8 cellular contexts compared by ENCODE assay signal in the genomic region with DNA sequence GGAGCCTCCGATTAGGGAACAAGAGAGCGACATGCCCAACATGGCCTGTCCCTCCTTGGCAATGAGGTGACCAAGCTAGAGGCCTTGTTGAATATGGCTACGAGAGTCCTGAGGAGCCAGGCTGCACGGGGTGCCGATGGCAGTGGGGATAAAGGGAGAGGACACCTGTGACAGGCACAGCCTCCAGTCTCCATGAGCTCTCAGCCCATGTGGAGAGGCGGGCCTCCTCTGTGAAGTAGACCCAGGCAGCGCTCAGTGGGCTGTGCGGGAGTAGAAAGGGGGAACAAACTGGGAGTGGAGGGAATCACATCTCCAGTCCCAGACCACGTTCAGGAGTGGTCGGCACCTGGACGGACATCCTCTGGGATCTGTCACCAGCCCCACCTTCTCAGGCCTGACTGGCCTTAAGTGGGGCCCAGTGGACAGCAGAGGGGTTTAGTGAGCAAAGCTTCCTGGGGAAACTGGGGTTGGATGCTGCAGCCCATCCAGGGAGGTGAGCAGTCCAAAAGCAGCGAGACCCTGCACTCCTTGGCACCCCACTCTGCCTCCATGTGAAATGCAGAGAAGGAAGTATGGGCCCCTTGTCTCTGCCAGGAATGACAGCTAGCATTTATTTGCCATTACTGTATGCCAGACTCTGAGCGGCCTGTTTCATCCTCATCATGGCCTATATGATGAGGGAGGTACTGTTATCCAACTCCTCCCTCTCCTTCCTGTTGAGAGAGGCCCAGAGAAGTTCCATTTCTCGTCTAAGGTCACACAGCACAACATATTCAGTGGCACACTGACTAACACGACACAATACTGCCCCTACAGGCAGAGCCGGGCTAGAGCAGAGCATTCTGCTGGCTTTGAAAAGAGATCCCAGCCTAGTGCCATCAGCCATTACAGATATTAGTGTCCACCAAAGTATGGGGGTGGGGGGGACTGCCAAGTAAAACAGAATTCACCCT. TPM values are rescaled to one million over a fixed set of nuclear protein-coding genes. Genes with fewer than 3 reads are reported as not detected.
A peak's percentile ranks its signal among the peaks of the same experiment; 100 is the strongest.
DNase-seq lines count a peak whose midpoint lies in the region; ATAC-seq and TF ChIP-seq lines count a peak whose summit lies in the region.

No MANE protein-coding gene starts in this region.

- CTCF ChIA-PET in activated naive CD4-positive, alpha-beta T cell treated with anti-CD3 and anti-CD28 coated beads, Interleukin-2, amount 10 ng/mL, durations not matched to agents 7 days and 5 days (lab: Charles Lee) = interaction anchor here (0.7 to 9.3 kb wide), 10 partner anchors 10 to 99 kb away, joined by 3 to 66 read pairs (median 4); a partner anchor contains a TSS

- no peaks in the 10 kb centered on the region for H3K36me3 ChIP-seq in aorta (ENCODE audit: control insufficient read depth in 1 of 2, insufficient read depth in 2 of 2, low read length in 1 of 2)

- H3K4me3 Mint-ChIP-seq in activated naive CD4-positive, alpha-beta T cell treated with anti-CD3 and anti-CD28 coated beads, Interleukin-2, amount 10 ng/mL, durations not matched to agents 7 days and 5 days = no peak overlapping the region
- no peak overlapping the region for H3K4me3 Mint-ChIP-seq in progenitor cell of endocrine pancreas (ENCODE audit: low read depth)

- peak; percentile 70 for ATAC-seq in aorta (ENCODE audit: low FRiP score)

- intact Hi-C loops in cardiac septum (cut with DNase I) (no loop called here), aorta (cut with DNase I) (no loop called here)

- DNase-seq in ELR (ENCODE audit: low read depth) (peak; percentile 85), HT1080 (ENCODE audit: low read depth) (peak; percentile 67), SHP77 treated with DMSO at 0.1 percent for 48 hours (lab: John Stamatoyannopoulos, UW) (peak; percentile 13), cardiac septum (ENCODE audit: low spot score) (peak; percentile 78), progenitor cell of endocrine pancreas (ENCODE audit: low spot score, unreplicated experiment) (no peak), aorta (peak; percentile 79 to 89), NCI-H2107 treated with DMSO at 0.1 percent for 48 hours (lab: John Stamatoyannopoulos, UW; ENCODE audit: unreplicated experiment) (no peak)
- peak; percentile 81 for DNase-seq in activated naive CD4-positive, alpha-beta T cell treated with anti-CD3 and anti-CD28 coated beads, Interleukin-2, amount 10 ng/mL, durations not matched to agents 7 days and 5 days

- H3K27me3 ChIP-seq in aorta (ENCODE audit: control insufficient read depth in 1 of 2, insufficient read depth in 2 of 2, low read length in 1 of 2) = no peaks in the 10 kb centered on the region

- no peaks in the 10 kb centered on the region for H3K9me3 Mint-ChIP-seq in activated naive CD4-positive, alpha-beta T cell treated with anti-CD3 and anti-CD28 coated beads, Interleukin-2, amount 10 ng/mL, durations not matched to agents 7 days and 5 days
- H3K9me3 Mint-ChIP-seq in progenitor cell of endocrine pancreas (ENCODE audit: low read depth) = no peaks in the 10 kb centered on the region

- no peak overlapping the region for H3K27ac ChIP-seq in aorta (ENCODE audit: low read depth in 1 of 2, low read length in 2 of 2)

- no peaks in the 10 kb centered on the region for H3K9me3 ChIP-seq in aorta (ENCODE audit: control insufficient read depth, low read length)

- no peak overlapping the region for H3K27ac Mint-ChIP-seq in activated naive CD4-positive, alpha-beta T cell treated with anti-CD3 and anti-CD28 coated beads, Interleukin-2, amount 10 ng/mL, durations not matched to agents 7 days and 5 days
- no peak overlapping the region for H3K27ac Mint-ChIP-seq in progenitor cell of endocrine pancreas

- peaks cover 14% of the 10 kb centered on the region for H3K4me1 Mint-ChIP-seq in activated naive CD4-positive, alpha-beta T cell treated with anti-CD3 and anti-CD28 coated beads, Interleukin-2, amount 10 ng/mL, durations not matched to agents 7 days and 5 days
- peaks cover 10% of the 10 kb centered on the region for H3K4me1 Mint-ChIP-seq in progenitor cell of endocrine pancreas (ENCODE audit: low read depth)

- 63 to 68% methylated on average over 16 of the region's 16 CpGs for WGBS in aorta, 2 donors

- no peaks in the 10 kb centered on the region for H3K36me3 Mint-ChIP-seq in activated naive CD4-positive, alpha-beta T cell treated with anti-CD3 and anti-CD28 coated beads, Interleukin-2, amount 10 ng/mL, durations not matched to agents 7 days and 5 days
- no peaks in the 10 kb centered on the region for H3K36me3 Mint-ChIP-seq in progenitor cell of endocrine pancreas (ENCODE audit: insufficient read depth)

- no peak overlapping the region for H3K4me3 ChIP-seq in aorta (ENCODE audit: low read length in 2 of 2)

- H3K4me1 ChIP-seq in aorta (ENCODE audit: control insufficient read depth in 1 of 2, insufficient read depth in 2 of 2, low read length in 2 of 2) = peaks cover 0 to 3% of the 10 kb centered on the region in 2 donors

- H3K27me3 Mint-ChIP-seq in activated naive CD4-positive, alpha-beta T cell treated with anti-CD3 and anti-CD28 coated beads, Interleukin-2, amount 10 ng/mL, durations not matched to agents 7 days and 5 days = peaks cover 63% of the 10 kb centered on the region
- H3K27me3 Mint-ChIP-seq in progenitor cell of endocrine pancreas = peaks cover 28% of the 10 kb centered on the region

- TF ChIP-seq CTCF in progenitor cell of endocrine pancreas (IDR thresholded peaks at IDR 0.05; ENCODE audit: unreplicated experiment) = peak; percentile 65

RNA-seq across cellular contexts. Expression of a gene that starts 4.5 kb away (rescaled TPM):
- 1.7 and 2.5 TPM in 2 replicates for total RNA-seq in HT1080 (2014; rRNA removed; shearing (Covaris generic))
- polyA plus RNA-seq in HT1080 (2015; cell fraction: cytosol; rRNA removed) = 2.2 and 2.7 TPM in 2 replicates
- 0.60 and 0.88 TPM in 2 replicates for polyA plus RNA-seq in HT1080 (2015; cell fraction: nucleus; rRNA removed)
- total RNA-seq in cardiac septum (not detected), progenitor cell of endocrine pancreas (7.4 and 7.6 TPM in 2 replicates), aorta (1 to 10 TPM in 1 of 2 donors, under 1 TPM in 1; 0.94 to 1.4 TPM)
- 10 to 100 TPM in 1 of 2 donors, not detected in 1; 12.4 TPM for polyA plus RNA-seq in aorta

Comparison
In these comparisons a context has a peak if more than half of its experiments do, and no peak if none do; other contexts are left out.
1. DNase-seq: peak in ELR (single experiment), HT1080 (single experiment), SHP77 treated with DMSO at 0.1 percent for 48 hours (single experiment), activated naive CD4-positive, alpha-beta T cell treated with anti-CD3 and anti-CD28 coated beads, Interleukin-2, amount 10 ng/mL, durations not matched to agents 7 days and 5 days (single experiment), cardiac septum (single experiment) and aorta (2 of 2); none in progenitor cell of endocrine pancreas (single experiment) and NCI-H2107 treated with DMSO at 0.1 percent for 48 hours (single experiment).